In the genomic region with DNA sequence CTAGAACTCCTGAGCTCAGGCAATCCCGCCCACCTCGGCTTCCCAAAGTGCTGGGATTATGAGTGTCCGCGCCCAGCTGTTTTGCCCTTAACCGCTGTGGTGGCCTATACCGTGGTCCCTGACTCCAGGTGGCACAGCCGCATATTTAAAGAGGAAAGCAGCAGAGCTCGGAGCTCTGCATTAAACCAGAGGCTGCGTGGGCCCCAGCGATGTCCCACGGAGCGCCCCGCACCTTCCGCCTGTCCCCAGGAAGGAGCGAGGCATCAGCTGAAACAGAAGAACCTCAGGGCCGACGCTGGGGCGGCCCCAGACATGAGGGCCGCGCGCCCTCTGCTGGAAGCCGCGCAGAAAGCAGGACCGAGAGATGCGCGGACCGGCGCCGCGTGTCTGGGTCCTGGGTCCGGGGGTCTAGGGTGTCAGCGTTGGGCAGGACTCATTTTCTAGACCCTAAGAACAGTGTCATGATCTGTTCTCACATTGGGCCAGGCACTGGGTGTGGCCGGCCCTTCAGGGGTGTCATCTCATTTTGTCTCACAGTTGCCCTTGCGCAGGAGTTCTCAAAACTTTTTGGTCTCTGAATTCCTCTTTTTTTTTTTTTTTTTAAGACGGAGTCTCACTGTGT, we compare ENCODE assay signal across 8 cellular contexts. TPM values are rescaled to one million over a fixed set of nuclear protein-coding genes. Genes with fewer than 3 reads are reported as not detected.
DNase-seq lines count a peak whose midpoint lies in the region; ATAC-seq and TF ChIP-seq lines count a peak whose summit lies in the region.

No MANE protein-coding gene starts in this region.

- no peaks in the 10 kb centered on the region for H3K27me3 Mint-ChIP-seq in type B pancreatic cell

- intact Hi-C loops in posterior vena cava (cut with DNase I) = loop anchor here in 1 of 2 donors (10.0 kb wide), 1 partner anchor 342 kb away; no protein-coding TSS in a partner anchor

- H3K4me3 Mint-ChIP-seq in type B pancreatic cell = no peak overlapping the region

- in situ Hi-C loops in G401 (cut with HindIII; ENCODE audit: low sequenced_read_pairs) = no loop called here
- in situ Hi-C loops in SK-MEL-5 (cut with HindIII; ENCODE audit: low pct_unique_long_range_greater_than_20kb, low sequenced_read_pairs) = no loop called here

- DNase-seq in G401 (ENCODE audit: low spot score) (peak; percentile 53), KG1 (lab: John Stamatoyannopoulos, UW) (peak; percentile 26), SK-MEL-5 (ENCODE audit: low read depth, low spot score) (peak; percentile 76), globus pallidus (ENCODE audit: low spot score) (peak; percentile 51), posterior vena cava (ENCODE audit: low spot score) (peak; percentile 92), type B pancreatic cell (ENCODE audit: extremely low spot score, unreplicated experiment) (no peak)
- DNase-seq in activated naive CD4-positive, alpha-beta T cell (lab: John Stamatoyannopoulos, UW) = peak; percentile 25 to 69 (median 51)

- H3K36me3 Mint-ChIP-seq in type B pancreatic cell = no peaks in the 10 kb centered on the region

- ATAC-seq in HG03571 (IDR thresholded peaks at IDR 0.05; ENCODE audit: unreplicated experiment) = no peak

- no peak overlapping the region for H3K27ac Mint-ChIP-seq in type B pancreatic cell

- H3K9me3 Mint-ChIP-seq in type B pancreatic cell = no peaks in the 10 kb centered on the region

- peak; percentile 97 for TF ChIP-seq CTCF in type B pancreatic cell (conservative IDR thresholded peaks at IDR 0.05)

- H3K4me1 Mint-ChIP-seq in type B pancreatic cell (ENCODE audit: unreplicated experiment) = no peaks in the 10 kb centered on the region

RNA-seq across cellular contexts. Expression of a gene that starts 37.7 kb away (rescaled TPM):
- 1.8 and 3.3 TPM in 2 replicates for total RNA-seq in G401 (2014; rRNA removed; shearing (Covaris generic))
- 2.9 and 3.3 TPM in 2 replicates for total RNA-seq in SK-MEL-5 (2014; rRNA removed; shearing (Covaris generic))
- polyA plus RNA-seq in SK-MEL-5 (2015; cell fraction: cytosol; rRNA removed) = 10.9 and 14.4 TPM in 2 replicates
- 21.4 and 22.5 TPM in 2 replicates for polyA plus RNA-seq in SK-MEL-5 (2015; cell fraction: nucleus; rRNA removed)
- total RNA-seq in posterior vena cava (under 1 TPM in 1 of 2 donors, not detected in 1; 0.29 TPM), type B pancreatic cell (ENCODE audit: low replicate concordance) (0.38 and 7.2 TPM in 2 replicates)

RNA-seq across cellular contexts. Expression of a gene that starts 49.6 kb away (rescaled TPM):
- total RNA-seq in G401 (2014; rRNA removed; shearing (Covaris generic)) = 25.5 and 26.9 TPM in 2 replicates
- total RNA-seq in SK-MEL-5 (2014; rRNA removed; shearing (Covaris generic)) = 32.6 and 32.7 TPM in 2 replicates
- polyA plus RNA-seq in SK-MEL-5 (2015; cell fraction: cytosol; rRNA removed) = 20.4 and 22.8 TPM in 2 replicates
- polyA plus RNA-seq in SK-MEL-5 (2015; cell fraction: nucleus; rRNA removed) = 13.8 and 14.1 TPM in 2 replicates
- total RNA-seq in posterior vena cava = 10 to 100 TPM; 27.3 to 31.2 TPM
- total RNA-seq in type B pancreatic cell (ENCODE audit: low replicate concordance) = 44.1 and 50.3 TPM in 2 replicates
